Comparison of ENCODE assay signal across 15 cellular contexts in genomic region chr12:56375598-56376434, GRCh38. TPM values are rescaled to one million over a fixed set of nuclear protein-coding genes. Genes with fewer than 3 reads are reported as not detected.
A peak's percentile ranks its signal among the peaks of the same experiment; 100 is the strongest.
DNase-seq lines count a peak whose midpoint lies in the region; ATAC-seq and TF ChIP-seq lines count a peak whose summit lies in the region.
"Had no signal": no experiment of that assay in that cellular context is flagged by ENCODE, and none has a peak within 500 bp of the region (broad histone marks: within the 10 kb centered on the region; RNA-seq: fewer than 3 reads in every experiment).

No MANE protein-coding gene starts in this region.

- H3K27me3 Mint-ChIP-seq in activated CD4-positive, alpha-beta T cell treated with anti-CD3 and anti-CD28 coated beads for 36 hours = no peaks in the 10 kb centered on the region
- no peaks in the 10 kb centered on the region for H3K27me3 Mint-ChIP-seq in activated naive CD8-positive, alpha-beta T cell treated with anti-CD3 and anti-CD28 coated beads for 36 hours

- no peaks in the 10 kb centered on the region for H3K36me3 Mint-ChIP-seq in activated CD4-positive, alpha-beta T cell treated with anti-CD3 and anti-CD28 coated beads for 36 hours (ENCODE audit: low read depth)
- H3K36me3 Mint-ChIP-seq in stimulated activated effector memory CD8-positive, alpha-beta T cell treated with anti-CD3 and anti-CD28 coated beads, Interleukin-12 subunit alpha, Interleukin-12 subunit beta, amount 100 ng/mL, for 72 hours = no peaks in the 10 kb centered on the region
- H3K36me3 Mint-ChIP-seq in activated naive CD8-positive, alpha-beta T cell treated with anti-CD3 and anti-CD28 coated beads for 36 hours = no peaks in the 10 kb centered on the region
- H3K36me3 Mint-ChIP-seq: immature natural killer cell had no signal

- H3K9me3 Mint-ChIP-seq in activated CD4-positive, alpha-beta T cell treated with anti-CD3 and anti-CD28 coated beads for 36 hours (ENCODE audit: low read depth) = no peaks in the 10 kb centered on the region
- no peaks in the 10 kb centered on the region for H3K9me3 Mint-ChIP-seq in stimulated activated effector memory CD8-positive, alpha-beta T cell treated with anti-CD3 and anti-CD28 coated beads, Interleukin-12 subunit alpha, Interleukin-12 subunit beta, amount 100 ng/mL, for 72 hours
- peaks cover 3% of the 10 kb centered on the region for H3K9me3 Mint-ChIP-seq in activated naive CD8-positive, alpha-beta T cell treated with anti-CD3 and anti-CD28 coated beads for 36 hours
- H3K9me3 Mint-ChIP-seq: immature natural killer cell had no signal

- no peaks in the 10 kb centered on the region for H3K4me1 ChIP-seq in prostate gland (replicated peaks)

- no peak for TF ChIP-seq CTCF in GM12865 (IDR thresholded peaks at IDR 0.05; ENCODE audit: insufficient read depth, low read depth, low read length, missing control alignments)
- no peak for TF ChIP-seq CTCF in prostate gland (IDR thresholded peaks at IDR 0.05)

- H3K4me3 Mint-ChIP-seq in activated CD4-positive, alpha-beta T cell treated with anti-CD3 and anti-CD28 coated beads for 36 hours = no peak overlapping the region
- no peak overlapping the region for H3K4me3 Mint-ChIP-seq in stimulated activated effector memory CD8-positive, alpha-beta T cell treated with anti-CD3 and anti-CD28 coated beads, Interleukin-12 subunit alpha, Interleukin-12 subunit beta, amount 100 ng/mL, for 72 hours
- no peak overlapping the region for H3K4me3 Mint-ChIP-seq in activated naive CD8-positive, alpha-beta T cell treated with anti-CD3 and anti-CD28 coated beads for 36 hours
- H3K4me3 Mint-ChIP-seq: immature natural killer cell had no signal

- CTCF ChIA-PET in activated CD4-positive, alpha-beta T cell treated with anti-CD3 and anti-CD28 coated beads for 36 hours (lab: Charles Lee) = interaction anchor here (0.7 kb wide), 1 partner anchor 16 kb away, joined by 3 read pairs; the partner anchor contains the start of gene STAT2

- no peaks in the 10 kb centered on the region for H3K36me3 ChIP-seq in prostate gland

- TF ChIP-seq POLR2A in Raji (IDR thresholded peaks at IDR 0.05; ENCODE audit: insufficient read depth, low read depth, low read length) (peak; percentile 56), prostate gland (IDR thresholded peaks at IDR 0.05) (no peak)

- H3K27ac Mint-ChIP-seq in activated CD4-positive, alpha-beta T cell treated with anti-CD3 and anti-CD28 coated beads for 36 hours = no peak overlapping the region
- no peak overlapping the region for H3K27ac Mint-ChIP-seq in stimulated activated effector memory CD8-positive, alpha-beta T cell treated with anti-CD3 and anti-CD28 coated beads, Interleukin-12 subunit alpha, Interleukin-12 subunit beta, amount 100 ng/mL, for 72 hours
- H3K27ac Mint-ChIP-seq in activated naive CD8-positive, alpha-beta T cell treated with anti-CD3 and anti-CD28 coated beads for 36 hours = no peak overlapping the region
- H3K27ac Mint-ChIP-seq: immature natural killer cell had no signal

- intact Hi-C loops in prostate gland (cut with DNase I) = no loop called here
- intact Hi-C loops in activated CD4-positive, alpha-beta T cell treated with anti-CD3 and anti-CD28 coated beads for 36 hours (cut with DNase I, micrococcal nuclease) = no loop called here

- peak; percentile 77 for DNase-seq in GM12865 (ENCODE audit: low read depth)
- DNase-seq in prostate gland (ENCODE audit: low spot score) = no peak
- no peak for DNase-seq in activated CD4-positive, alpha-beta T cell treated with anti-CD3 and anti-CD28 coated beads for 36 hours
- DNase-seq in stimulated activated effector memory CD8-positive, alpha-beta T cell treated with anti-CD3 and anti-CD28 coated beads, Interleukin-12 subunit alpha, Interleukin-12 subunit beta, amount 100 ng/mL, for 72 hours (ENCODE audit: low spot score in 2 of 2) = no peak
- DNase-seq in activated naive CD8-positive, alpha-beta T cell treated with anti-CD3 and anti-CD28 coated beads for 36 hours = no peak
- DNase-seq: immature natural killer cell; NCI-H187; stimulated activated CD4-positive, alpha-beta T cell treated with anti-CD3 and anti-CD28 coated beads, Interleukin-2, amount 100 ng/mL, for 24 hours had no signal

- POLR2A ChIA-PET in activated CD4-positive, alpha-beta T cell treated with anti-CD3 and anti-CD28 coated beads for 36 hours (lab: Charles Lee) = no interaction called here

- no peaks in the 10 kb centered on the region for H3K9me3 ChIP-seq in prostate gland

- no peak overlapping the region for H3K27ac ChIP-seq in prostate gland
- H3K27ac ChIP-seq: C4-2B, HL-60, SK-N-MC had no signal

- WGBS in prostate gland = 80% methylated on average over 11 of the region's 11 CpGs

- H3K4me3 ChIP-seq in GM12865 (ENCODE audit: low read depth, low read length) = peak overlapping the region; percentile 11; the same call in 1 of the 2 replicates
- H3K4me3 ChIP-seq in prostate gland = no peak overlapping the region
- H3K4me3 ChIP-seq: SK-N-MC had no signal

- H3K27me3 ChIP-seq in prostate gland (replicated peaks; ENCODE audit: insufficient read depth) = no peaks in the 10 kb centered on the region

- H3K4me1 Mint-ChIP-seq in activated CD4-positive, alpha-beta T cell treated with anti-CD3 and anti-CD28 coated beads for 36 hours = no peaks in the 10 kb centered on the region
- no peaks in the 10 kb centered on the region for H3K4me1 Mint-ChIP-seq in stimulated activated effector memory CD8-positive, alpha-beta T cell treated with anti-CD3 and anti-CD28 coated beads, Interleukin-12 subunit alpha, Interleukin-12 subunit beta, amount 100 ng/mL, for 72 hours
- no peaks in the 10 kb centered on the region for H3K4me1 Mint-ChIP-seq in activated naive CD8-positive, alpha-beta T cell treated with anti-CD3 and anti-CD28 coated beads for 36 hours
- H3K4me1 Mint-ChIP-seq: immature natural killer cell had no signal

- peak; percentile 73 for ATAC-seq in GM19467 (IDR thresholded peaks at IDR 0.05; ENCODE audit: unreplicated experiment)
- peak; percentile 60 for ATAC-seq in HG03095 (IDR thresholded peaks at IDR 0.05; ENCODE audit: unreplicated experiment)
- ATAC-seq in activated CD4-positive, alpha-beta T cell treated with anti-CD3 and anti-CD28 coated beads for 36 hours = no peak
- ATAC-seq in stimulated activated effector memory CD8-positive, alpha-beta T cell treated with anti-CD3 and anti-CD28 coated beads, Interleukin-12 subunit alpha, Interleukin-12 subunit beta, amount 100 ng/mL, for 72 hours = no peak

RNA-seq across cellular contexts. Expression of gene APOF, which starts 13.2 kb away (rescaled TPM):
- 1 to 10 TPM in 1 of 2 donors, under 1 TPM in 1; 0.62 to 1.1 TPM for total RNA-seq in prostate gland
- total RNA-seq in activated CD4-positive, alpha-beta T cell treated with anti-CD3 and anti-CD28 coated beads for 36 hours = not detected
- total RNA-seq in activated naive CD8-positive, alpha-beta T cell treated with anti-CD3 and anti-CD28 coated beads for 36 hours = not detected
- total RNA-seq: temporal lobe had no signal

RNA-seq across cellular contexts. Expression of gene STAT2, which starts 15.9 kb away (rescaled TPM):
- 100 to 1,000 TPM in 1 of 2 donors, 10 to 100 TPM in 1; 99.8 to 128 TPM for total RNA-seq in prostate gland
- total RNA-seq in activated CD4-positive, alpha-beta T cell treated with anti-CD3 and anti-CD28 coated beads for 36 hours = 100 to 1,000 TPM; 116 to 124 TPM
- total RNA-seq in activated naive CD8-positive, alpha-beta T cell treated with anti-CD3 and anti-CD28 coated beads for 36 hours = 100 to 1,000 TPM; 101 to 102 TPM

RNA-seq across cellular contexts. Expression of gene IL23A, which starts 37.1 kb away (rescaled TPM):
- not detected for total RNA-seq in prostate gland
- total RNA-seq in activated CD4-positive, alpha-beta T cell treated with anti-CD3 and anti-CD28 coated beads for 36 hours = 10 to 100 TPM; 18.5 to 21.6 TPM
- total RNA-seq in activated naive CD8-positive, alpha-beta T cell treated with anti-CD3 and anti-CD28 coated beads for 36 hours = 10 to 100 TPM; 20.9 to 22.9 TPM
- total RNA-seq: temporal lobe had no signal

RNA-seq across cellular contexts. Expression of gene PAN2, which starts 42.0 kb away (rescaled TPM):
- 10 to 100 TPM; 31.8 to 60.8 TPM for total RNA-seq in prostate gland
- 10 to 100 TPM; 54.6 to 62.5 TPM for total RNA-seq in activated CD4-positive, alpha-beta T cell treated with anti-CD3 and anti-CD28 coated beads for 36 hours
- total RNA-seq in activated naive CD8-positive, alpha-beta T cell treated with anti-CD3 and anti-CD28 coated beads for 36 hours = 10 to 100 TPM; 32.3 to 34.5 TPM

Comparison
In these comparisons a context has a peak if more than half of its experiments do, and no peak if none do; other contexts are left out.
1. ATAC-seq: peak in GM19467 (single experiment) and HG03095 (single experiment); none in activated CD4-positive, alpha-beta T cell treated with anti-CD3 and anti-CD28 coated beads for 36 hours (single experiment) and stimulated activated effector memory CD8-positive, alpha-beta T cell treated with anti-CD3 and anti-CD28 coated beads, Interleukin-12 subunit alpha, Interleukin-12 subunit beta, amount 100 ng/mL, for 72 hours (single experiment).
2. RNA of gene IL23A, which starts 37.1 kb away (total RNA-seq): 20.9 to 22.9 TPM in activated naive CD8-positive, alpha-beta T cell treated with anti-CD3 and anti-CD28 coated beads for 36 hours and 18.5 to 21.6 TPM in activated CD4-positive, alpha-beta T cell treated with anti-CD3 and anti-CD28 coated beads for 36 hours; not detected in prostate gland; every median in the first group is over 10 times any median in the second.